Comparison of ENCODE assay signal across 11 cellular contexts in genomic region chrX:121570072-121570841, GRCh38.
DNase-seq lines count a peak whose midpoint lies in the region; ATAC-seq and TF ChIP-seq lines count a peak whose summit lies in the region.
"Had no signal": no experiment of that assay in that cellular context is flagged by ENCODE, and none has a peak within 500 bp of the region (broad histone marks: within the 10 kb centered on the region; RNA-seq: fewer than 3 reads in every experiment).

No MANE protein-coding gene starts in this region.

- ATAC-seq in GM18499 (IDR thresholded peaks at IDR 0.05; ENCODE audit: insufficient read depth, unreplicated experiment): peak; percentile 49
- ATAC-seq in GM21526 (IDR thresholded peaks at IDR 0.05; ENCODE audit: low FRiP score, unreplicated experiment): peak; percentile 68
- ATAC-seq in HG03280 (IDR thresholded peaks at IDR 0.05; ENCODE audit: unreplicated experiment): peak; percentile 47
- no peak for ATAC-seq in activated CD8-positive, alpha-beta memory T cell treated with anti-CD3 and anti-CD28 coated beads, Interleukin-2, amount 10 ng/mL, durations not matched to agents 7 days and 5 days

- H3K27ac Mint-ChIP-seq in chondrocyte (ENCODE audit: unreplicated experiment) (no peak overlapping the region), CD14-positive monocyte (no peak overlapping the region)
- no peak overlapping the region for H3K27ac Mint-ChIP-seq in activated CD8-positive, alpha-beta memory T cell treated with anti-CD3 and anti-CD28 coated beads, Interleukin-2, amount 10 ng/mL, durations not matched to agents 7 days and 5 days
- H3K27ac Mint-ChIP-seq: stimulated activated naive CD8-positive, alpha-beta T cell treated with anti-CD3 and anti-CD28 coated beads, Interleukin-15, Interleukin-2, amounts not matched to agents 100 ng/mL and 50 ng/mL, for 24 hours had no signal

- H3K4me1 Mint-ChIP-seq in chondrocyte (ENCODE audit: low read depth): no peaks in the 10 kb centered on the region
- H3K4me1 Mint-ChIP-seq in CD14-positive monocyte: no peaks in the 10 kb centered on the region
- no peaks in the 10 kb centered on the region for H3K4me1 Mint-ChIP-seq in activated CD8-positive, alpha-beta memory T cell treated with anti-CD3 and anti-CD28 coated beads, Interleukin-2, amount 10 ng/mL, durations not matched to agents 7 days and 5 days

- intact Hi-C loops in CD14-positive monocyte (cut with micrococcal nuclease): no loop called here

- H3K36me3 Mint-ChIP-seq in chondrocyte (ENCODE audit: low read depth) (no peaks in the 10 kb centered on the region), CD14-positive monocyte (no peaks in the 10 kb centered on the region)
- H3K36me3 Mint-ChIP-seq in activated CD8-positive, alpha-beta memory T cell treated with anti-CD3 and anti-CD28 coated beads, Interleukin-2, amount 10 ng/mL, durations not matched to agents 7 days and 5 days: no peaks in the 10 kb centered on the region

- H3K9me3 Mint-ChIP-seq in chondrocyte (ENCODE audit: low read depth) (peaks cover 13% of the 10 kb centered on the region), CD14-positive monocyte (peaks cover 0 to 3% (median 0%) of the 10 kb centered on the region in 7 donors)
- no peaks in the 10 kb centered on the region for H3K9me3 Mint-ChIP-seq in activated CD8-positive, alpha-beta memory T cell treated with anti-CD3 and anti-CD28 coated beads, Interleukin-2, amount 10 ng/mL, durations not matched to agents 7 days and 5 days (ENCODE audit: low read depth)

- peak; percentile 55 for DNase-seq in chondrocyte (ENCODE audit: low spot score)
- DNase-seq in CD14-positive monocyte (ENCODE audit: low spot score): no peak
- no peak for DNase-seq in putamen (ENCODE audit: low spot score)
- no peak for DNase-seq in activated CD4-positive, alpha-beta T cell treated with anti-CD3 and anti-CD28 coated beads for 1 hour
- no peak for DNase-seq in activated CD8-positive, alpha-beta memory T cell treated with anti-CD3 and anti-CD28 coated beads, Interleukin-2, amount 10 ng/mL, durations not matched to agents 7 days and 5 days
- DNase-seq: activated T-cell treated with anti-CD3 and anti-CD28 coated beads for 4 hours, NCI-H748 treated with DMSO at 0.1 percent for 48 hours had no signal

- H3K4me3 Mint-ChIP-seq in chondrocyte (ENCODE audit: unreplicated experiment): no peak overlapping the region
- H3K4me3 Mint-ChIP-seq in CD14-positive monocyte: no peak overlapping the region
- H3K4me3 Mint-ChIP-seq in activated CD8-positive, alpha-beta memory T cell treated with anti-CD3 and anti-CD28 coated beads, Interleukin-2, amount 10 ng/mL, durations not matched to agents 7 days and 5 days: no peak overlapping the region
- H3K4me3 Mint-ChIP-seq: stimulated activated naive CD8-positive, alpha-beta T cell treated with anti-CD3 and anti-CD28 coated beads, Interleukin-15, Interleukin-2, amounts not matched to agents 100 ng/mL and 50 ng/mL, for 24 hours had no signal

- CTCF ChIA-PET in activated CD8-positive, alpha-beta memory T cell treated with anti-CD3 and anti-CD28 coated beads, Interleukin-2, amount 10 ng/mL, durations not matched to agents 7 days and 5 days (lab: Charles Lee): no interaction called here

- TF ChIP-seq CTCF in chondrocyte (IDR thresholded peaks at IDR 0.05): no peak
- TF ChIP-seq CTCF in CD14-positive monocyte (IDR thresholded peaks at IDR 0.05): no peak

- H3K27me3 Mint-ChIP-seq in chondrocyte (ENCODE audit: low read depth) (no peaks in the 10 kb centered on the region), CD14-positive monocyte (ENCODE audit: low read depth in 3 of 3) (peaks cover 0 to 3% (median 2%) of the 10 kb centered on the region in 3 donors)
- H3K27me3 Mint-ChIP-seq in activated CD8-positive, alpha-beta memory T cell treated with anti-CD3 and anti-CD28 coated beads, Interleukin-2, amount 10 ng/mL, durations not matched to agents 7 days and 5 days: no peaks in the 10 kb centered on the region
- H3K27me3 Mint-ChIP-seq: stimulated activated naive CD8-positive, alpha-beta T cell treated with anti-CD3 and anti-CD28 coated beads, Interleukin-15, Interleukin-2, amounts not matched to agents 100 ng/mL and 50 ng/mL, for 24 hours had no signal
